ENCODE assay signal across 10 cellular contexts in the genomic region with DNA sequence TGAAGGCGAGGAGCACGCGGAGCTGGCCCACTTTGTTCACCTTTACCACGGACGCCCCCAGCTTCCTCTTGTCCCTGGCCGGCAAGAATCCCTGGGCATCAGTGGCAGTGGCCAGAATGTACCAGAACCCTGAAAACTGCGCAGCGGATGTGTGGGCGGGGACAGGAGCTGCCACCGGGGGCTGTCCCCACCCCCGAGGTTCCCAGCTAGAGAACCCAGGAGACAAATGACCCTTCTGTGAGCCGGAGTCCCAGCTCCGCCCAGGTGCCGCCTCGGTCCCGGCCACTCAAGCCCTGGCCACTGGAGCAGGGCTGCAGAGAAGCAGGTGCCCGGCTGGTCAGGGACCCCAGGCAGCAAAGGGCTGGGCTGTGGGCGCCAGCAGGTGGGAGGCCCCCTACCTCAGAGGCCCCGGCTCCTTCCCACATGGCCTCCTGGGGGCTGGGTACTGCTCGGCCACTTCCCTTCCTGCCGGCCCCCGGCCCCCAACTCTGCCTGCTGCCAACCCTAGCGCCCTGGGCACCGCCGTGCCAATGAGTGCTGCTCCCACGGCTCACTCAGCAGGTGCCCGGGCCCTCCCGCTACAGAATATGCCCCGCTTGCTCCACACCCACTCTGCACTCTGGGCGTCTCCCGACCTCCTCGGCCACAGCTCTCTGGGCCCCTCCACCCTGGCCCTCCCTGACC. TPM values are rescaled to one million over a fixed set of nuclear protein-coding genes. Genes with fewer than 3 reads are reported as not detected.
DNase-seq lines count a peak whose midpoint lies in the region; TF ChIP-seq lines count a peak whose summit lies in the region.
"Had no signal": no experiment of that assay in that cellular context is flagged by ENCODE, and none has a peak within 500 bp of the region (broad histone marks: within the 10 kb centered on the region; RNA-seq: fewer than 3 reads in every experiment).

No MANE protein-coding gene starts in this region.

- H3K4me3 Mint-ChIP-seq in activated CD4-positive, alpha-beta T cell treated with anti-CD3 and anti-CD28 coated beads, Interleukin-2, amount 10 ng/mL, durations not matched to agents 7 days and 5 days, result no peak overlapping the region
- H3K4me3 Mint-ChIP-seq in endodermal cell, result no peak overlapping the region

- POLR2A ChIA-PET in activated CD4-positive, alpha-beta T cell treated with anti-CD3 and anti-CD28 coated beads, Interleukin-2, amount 10 ng/mL, durations not matched to agents 7 days and 5 days (lab: Charles Lee), result no interaction called here

- peaks cover 0 to 19% (median 8%) of the 10 kb centered on the region in 4 donors for H3K4me1 ChIP-seq in Peyer's patch
- no peaks in the 10 kb centered on the region for H3K4me1 ChIP-seq in endodermal cell (ENCODE audit: control insufficient read depth, insufficient read depth, low read length)
- H3K4me1 ChIP-seq in adrenal gland (replicated peaks in 1 of 2), result peaks cover 0 to 6% of the 10 kb centered on the region in 2 donors

- TF ChIP-seq POLR2A in Peyer's patch (IDR thresholded peaks at IDR 0.05) (no peak), adrenal gland (IDR thresholded peaks at IDR 0.05) (no peak)

- no peaks in the 10 kb centered on the region for H3K9me3 Mint-ChIP-seq in activated CD4-positive, alpha-beta T cell treated with anti-CD3 and anti-CD28 coated beads, Interleukin-2, amount 10 ng/mL, durations not matched to agents 7 days and 5 days
- peaks cover 3% of the 10 kb centered on the region for H3K9me3 Mint-ChIP-seq in endodermal cell

- H3K27me3 ChIP-seq in Peyer's patch (peaks cover 0 to 24% of the 10 kb centered on the region in 2 donors), endodermal cell (ENCODE audit: control insufficient read depth, insufficient read depth, low read length, poor library complexity, severe bottlenecking) (no peaks in the 10 kb centered on the region), adrenal gland (peaks cover 24% of the 10 kb centered on the region)

- H3K9me3 ChIP-seq in Peyer's patch, result no peaks in the 10 kb centered on the region
- H3K9me3 ChIP-seq in endodermal cell (ENCODE audit: control insufficient read depth, low read length), result no peaks in the 10 kb centered on the region
- H3K9me3 ChIP-seq in adrenal gland (replicated peaks in 1 of 3), result no peaks in the 10 kb centered on the region

- WGBS in endodermal cell (ENCODE audit: insufficient coverage in 1 of 2, insufficient read length in 1 of 2), 2 experiments, result 84 to 90% methylated on average over 21 to 32 of the region's 32 CpGs
- 20 to 37% (median 32%) methylated on average over 10 to 32 of the region's 32 CpGs for WGBS in adrenal gland, 4 donors

- H3K4me3 ChIP-seq in Peyer's patch (peak overlapping the region in 3 of 4 donors; percentile 24 to 55 (median 39)), endodermal cell (ENCODE audit: low read length) (no peak overlapping the region), adrenal gland (no peak overlapping the region)

- peaks cover 4% of the 10 kb centered on the region for H3K27me3 Mint-ChIP-seq in activated CD4-positive, alpha-beta T cell treated with anti-CD3 and anti-CD28 coated beads, Interleukin-2, amount 10 ng/mL, durations not matched to agents 7 days and 5 days
- H3K27me3 Mint-ChIP-seq in endodermal cell (ENCODE audit: insufficient read depth), result peaks cover 7% of the 10 kb centered on the region

- TF ChIP-seq CTCF in Peyer's patch (IDR thresholded peaks at IDR 0.05) (no peak), endodermal cell (conservative IDR thresholded peaks at IDR 0.05) (no peak), adrenal gland (IDR thresholded peaks at IDR 0.05) (no peak)

- peak overlapping the region in 2 of 4 donors; percentile 52 to 93 for H3K27ac ChIP-seq in Peyer's patch
- H3K27ac ChIP-seq in endodermal cell (ENCODE audit: low read depth, low read length), result no peak overlapping the region
- H3K27ac ChIP-seq in adrenal gland, result no peak overlapping the region

- no peaks in the 10 kb centered on the region for H3K4me1 Mint-ChIP-seq in activated CD4-positive, alpha-beta T cell treated with anti-CD3 and anti-CD28 coated beads, Interleukin-2, amount 10 ng/mL, durations not matched to agents 7 days and 5 days
- H3K4me1 Mint-ChIP-seq in endodermal cell, result no peaks in the 10 kb centered on the region

- H3K36me3 Mint-ChIP-seq in activated CD4-positive, alpha-beta T cell treated with anti-CD3 and anti-CD28 coated beads, Interleukin-2, amount 10 ng/mL, durations not matched to agents 7 days and 5 days (ENCODE audit: low read depth), result no peaks in the 10 kb centered on the region
- H3K36me3 Mint-ChIP-seq in endodermal cell (ENCODE audit: low read depth), result no peaks in the 10 kb centered on the region

- CTCF ChIA-PET in activated CD4-positive, alpha-beta T cell treated with anti-CD3 and anti-CD28 coated beads, Interleukin-2, amount 10 ng/mL, durations not matched to agents 7 days and 5 days (lab: Charles Lee), result interaction anchor here (1.8 to 1.9 kb wide), 2 partner anchors 13 to 21 kb away, joined by 4 to 11 read pairs; no protein-coding TSS in a partner anchor

- DNase-seq in activated CD4-positive, alpha-beta T cell treated with anti-CD3 and anti-CD28 coated beads for 48 hours, result peak; percentile 64
- DNase-seq in activated CD4-positive, alpha-beta T cell treated with anti-CD3 and anti-CD28 coated beads, Interleukin-2, amount 10 ng/mL, durations not matched to agents 7 days and 5 days, result no peak
- DNase-seq in Peyer's patch (peak in 2 of 3 donors; percentile 90 to 91), endodermal cell (peak; percentile 48), adrenal gland (no peak), NCI-H1105 treated with DMSO at 0.1 percent for 48 hours (lab: John Stamatoyannopoulos, UW) (no peak), NCI-H1694 treated with DMSO at 0.1 percent for 48 hours (lab: John Stamatoyannopoulos, UW) (no peak)
- peak; percentile 25 for DNase-seq in stimulated activated naive CD4-positive, alpha-beta T cell treated with Interleukin-2 at 50 U/mL for 16 hours (lab: John Stamatoyannopoulos, UW)
- DNase-seq: NCI-H2171 treated with DMSO at 0.1 percent for 48 hours had no signal

- no peaks in the 10 kb centered on the region for H3K36me3 ChIP-seq in Peyer's patch
- H3K36me3 ChIP-seq in endodermal cell (ENCODE audit: control insufficient read depth, insufficient read depth, low read length), result no peaks in the 10 kb centered on the region
- no peaks in the 10 kb centered on the region for H3K36me3 ChIP-seq in adrenal gland (replicated peaks in 1 of 2)

- H3K9ac ChIP-seq in endodermal cell (ENCODE audit: extremely low read depth, low read length, poor library complexity, severe bottlenecking), result no peak overlapping the region

- intact Hi-C loops in adrenal gland (cut with DNase I), result no loop called here

- H3K27ac Mint-ChIP-seq in activated CD4-positive, alpha-beta T cell treated with anti-CD3 and anti-CD28 coated beads, Interleukin-2, amount 10 ng/mL, durations not matched to agents 7 days and 5 days, result no peak overlapping the region
- H3K27ac Mint-ChIP-seq in endodermal cell, result no peak overlapping the region

RNA-seq across cellular contexts. Expression of a gene that starts 0.7 kb away (rescaled TPM):
- not detected for total RNA-seq in activated CD4-positive, alpha-beta T cell treated with anti-CD3 and anti-CD28 coated beads, Interleukin-2, amount 10 ng/mL, durations not matched to agents 7 days and 5 days
- total RNA-seq in Peyer's patch (10 to 100 TPM in 1 of 4 donors, 1 to 10 TPM in 3; 1.1 to 28.1 (median 4.4) TPM), endodermal cell (1 to 10 TPM in 1 of 2 donors, under 1 TPM in 1; 0.91 to 1.1 TPM), adrenal gland (under 1 TPM in 2 of 8 donors, not detected in 6; 0.17 to 0.23 TPM)
- 0.07 TPM for polyA plus RNA-seq in endodermal cell (2013, experiment 1 of 2)
- polyA plus RNA-seq in endodermal cell (2013, experiment 2 of 2), result 0.17 TPM
- 1 to 10 TPM in 2 of 3 donors, under 1 TPM in 1; 0.11 to 9.5 (median 2.4) TPM for polyA plus RNA-seq in adrenal gland

RNA-seq across cellular contexts. Expression of a gene that starts 6.3 kb away (rescaled TPM):
- total RNA-seq in activated CD4-positive, alpha-beta T cell treated with anti-CD3 and anti-CD28 coated beads, Interleukin-2, amount 10 ng/mL, durations not matched to agents 7 days and 5 days, result not detected
- total RNA-seq in Peyer's patch, result 10 to 100 TPM in 1 of 4 donors, 1 to 10 TPM in 3; 4.7 to 17.3 (median 5.6) TPM
- total RNA-seq in endodermal cell, result not detected
- not detected for polyA plus RNA-seq in endodermal cell (2013, experiment 1 of 2)
- not detected for polyA plus RNA-seq in endodermal cell (2013, experiment 2 of 2)
- total RNA-seq in adrenal gland, result 10 to 100 TPM in 1 of 8 donors, 1 to 10 TPM in 1, under 1 TPM in 2, not detected in 4; 0.43 to 25.4 (median 1.1) TPM
- polyA plus RNA-seq in adrenal gland, result 10 to 100 TPM in 1 of 3 donors, 1 to 10 TPM in 1, not detected in 1; 2.8 to 20.8 TPM
- total RNA-seq: pulmonary artery endothelial cell had no signal

RNA-seq across cellular contexts. Expression of a gene that starts 16.0 kb away (rescaled TPM):
- not detected for total RNA-seq in activated CD4-positive, alpha-beta T cell treated with anti-CD3 and anti-CD28 coated beads, Interleukin-2, amount 10 ng/mL, durations not matched to agents 7 days and 5 days
- total RNA-seq in Peyer's patch (not detected), endodermal cell (not detected), adrenal gland (not detected)
- not detected for polyA plus RNA-seq in endodermal cell (2013, experiment 1 of 2)
- polyA plus RNA-seq in endodermal cell (2013, experiment 2 of 2), result not detected
- not detected for polyA plus RNA-seq in adrenal gland
- total RNA-seq: pulmonary artery endothelial cell had no signal

RNA-seq across cellular contexts. Expression of a gene that starts 22.3 kb away (rescaled TPM):
- not detected for total RNA-seq in activated CD4-positive, alpha-beta T cell treated with anti-CD3 and anti-CD28 coated beads, Interleukin-2, amount 10 ng/mL, durations not matched to agents 7 days and 5 days
- total RNA-seq in Peyer's patch (1 to 10 TPM in 2 of 4 donors, not detected in 2; 1.5 to 9.3 TPM), endodermal cell (1 to 10 TPM in 1 of 2 donors, under 1 TPM in 1; 0.51 to 1.2 TPM), adrenal gland (not detected)
- polyA plus RNA-seq in endodermal cell (2013, experiment 1 of 2), result 0.82 TPM
- 0.95 TPM for polyA plus RNA-seq in endodermal cell (2013, experiment 2 of 2)
- not detected for polyA plus RNA-seq in adrenal gland
- total RNA-seq: pulmonary artery endothelial cell had no signal

RNA-seq across cellular contexts. Expression of a gene that starts 29.7 kb away (rescaled TPM):
- not detected for total RNA-seq in activated CD4-positive, alpha-beta T cell treated with anti-CD3 and anti-CD28 coated beads, Interleukin-2, amount 10 ng/mL, durations not matched to agents 7 days and 5 days
- total RNA-seq in Peyer's patch (1 to 10 TPM in 3 of 4 donors, under 1 TPM in 1; 0.70 to 5.8 (median 2.6) TPM), endodermal cell (10 to 100 TPM; 35.1 to 45.4 TPM), adrenal gland (10 to 100 TPM in 3 of 8 donors, 1 to 10 TPM in 5; 2.9 to 17.8 (median 5.4) TPM)
- polyA plus RNA-seq in endodermal cell (2013, experiment 1 of 2), result 56.2 TPM
- 53.5 TPM for polyA plus RNA-seq in endodermal cell (2013, experiment 2 of 2)
- 10 to 100 TPM in 2 of 3 donors, 1 to 10 TPM in 1; 1.4 to 19.2 (median 16.3) TPM for polyA plus RNA-seq in adrenal gland

Comparison
In these comparisons a context has a peak if more than half of its experiments do, and no peak if none do; other contexts are left out.
1. DNase-seq: peak in activated CD4-positive, alpha-beta T cell treated with anti-CD3 and anti-CD28 coated beads for 48 hours (single experiment), Peyer's patch (2 of 3), endodermal cell (single experiment) and stimulated activated naive CD4-positive, alpha-beta T cell treated with Interleukin-2 at 50 U/mL for 16 hours (single experiment); none in activated CD4-positive, alpha-beta T cell treated with anti-CD3 and anti-CD28 coated beads, Interleukin-2, amount 10 ng/mL, durations not matched to agents 7 days and 5 days (single experiment), adrenal gland (0 of 7), NCI-H1105 treated with DMSO at 0.1 percent for 48 hours (single experiment) and NCI-H1694 treated with DMSO at 0.1 percent for 48 hours (single experiment).
2. H3K4me3 ChIP-seq: peak in Peyer's patch (3 of 4); none in endodermal cell (single experiment) and adrenal gland (0 of 4).